In the genomic region with DNA sequence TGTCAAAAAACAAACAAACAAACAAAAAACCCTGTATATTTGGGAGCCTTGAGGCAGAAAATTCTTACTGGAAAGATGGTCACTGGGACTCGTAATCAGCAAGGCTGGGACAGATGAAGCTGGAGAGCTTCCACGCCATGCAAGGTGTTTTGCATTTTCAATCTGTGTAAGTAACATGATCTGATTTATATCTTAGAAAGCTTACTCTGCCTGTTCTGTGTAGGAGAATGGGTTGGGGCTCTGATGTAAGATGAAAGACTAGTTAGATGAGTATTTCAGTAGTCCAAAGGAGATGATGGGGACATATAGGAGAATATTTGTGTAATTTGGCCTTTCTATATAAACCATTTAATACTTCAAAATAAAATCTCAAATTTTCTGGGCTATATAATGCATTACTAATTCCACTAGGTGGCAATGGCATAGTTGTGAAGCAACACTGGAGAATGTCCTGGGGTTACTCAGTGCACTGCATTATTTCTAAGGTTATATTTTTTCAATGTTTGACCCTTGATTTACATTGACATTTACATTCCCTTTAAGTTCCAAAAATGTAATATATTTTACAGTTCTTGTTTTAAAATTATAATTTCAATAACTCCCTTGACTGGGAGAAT, we compare ENCODE assay signal across 8 cellular contexts. TPM values are rescaled to one million over a fixed set of nuclear protein-coding genes. Genes with fewer than 3 reads are reported as not detected.
DNase-seq lines count a peak whose midpoint lies in the region; ATAC-seq lines count a peak whose summit lies in the region.

No MANE protein-coding gene starts in this region.

- CTCF ChIA-PET in activated naive CD4-positive, alpha-beta T cell treated with anti-CD3 and anti-CD28 coated beads for 36 hours (lab: Charles Lee): interaction anchor here (0.6 to 1.4 kb wide), 3 partner anchors 9 to 397 kb away, joined by 3 to 4 read pairs (median 3); no protein-coding TSS in a partner anchor

- H3K36me3 Mint-ChIP-seq in activated T-helper 17 cell treated with anti-CD3 and anti-CD28 coated beads, Interleukin-2, amount 50 U/mL, for 72 hours (ENCODE audit: low read depth): no peaks in the 10 kb centered on the region
- H3K36me3 Mint-ChIP-seq in activated naive CD4-positive, alpha-beta T cell treated with anti-CD3 and anti-CD28 coated beads for 36 hours (ENCODE audit: low read depth): no peaks in the 10 kb centered on the region

- intact Hi-C loops in activated naive CD4-positive, alpha-beta T cell treated with anti-CD3 and anti-CD28 coated beads for 36 hours (cut with micrococcal nuclease): loop anchor here (1.0 kb wide), 2 partner anchors 292 to 455 kb away; no protein-coding TSS in a partner anchor

- ATAC-seq in HG03342 (IDR thresholded peaks at IDR 0.05; ENCODE audit: unreplicated experiment): peak; percentile 72
- ATAC-seq in activated T-helper 17 cell treated with anti-CD3 and anti-CD28 coated beads, Interleukin-2, amount 50 U/mL, for 72 hours (replicated peaks): peak; percentile 42
- ATAC-seq in GM18858 (IDR thresholded peaks at IDR 0.05; ENCODE audit: unreplicated experiment): no peak

- H3K4me3 Mint-ChIP-seq in activated T-helper 17 cell treated with anti-CD3 and anti-CD28 coated beads, Interleukin-2, amount 50 U/mL, for 72 hours: no peak overlapping the region
- no peak overlapping the region for H3K4me3 Mint-ChIP-seq in activated naive CD4-positive, alpha-beta T cell treated with anti-CD3 and anti-CD28 coated beads for 36 hours

- DNase-seq in NCI-H1694 treated with DMSO at 0.1 percent for 48 hours (lab: John Stamatoyannopoulos, UW) (peak; percentile 3), NCI-H1694 (lab: John Stamatoyannopoulos, UW) (no peak), lung microvascular endothelial cell (ENCODE audit: low read depth in 2 of 2) (peak; percentile 35 to 43), LoVo (ENCODE audit: low spot score) (no peak)
- no peak for DNase-seq in activated naive CD4-positive, alpha-beta T cell treated with anti-CD3 and anti-CD28 coated beads for 36 hours

- no peaks in the 10 kb centered on the region for H3K4me1 Mint-ChIP-seq in activated T-helper 17 cell treated with anti-CD3 and anti-CD28 coated beads, Interleukin-2, amount 50 U/mL, for 72 hours
- H3K4me1 Mint-ChIP-seq in activated naive CD4-positive, alpha-beta T cell treated with anti-CD3 and anti-CD28 coated beads for 36 hours (ENCODE audit: low read depth): no peaks in the 10 kb centered on the region

- H3K27me3 Mint-ChIP-seq in activated T-helper 17 cell treated with anti-CD3 and anti-CD28 coated beads, Interleukin-2, amount 50 U/mL, for 72 hours: peaks cover 4% of the 10 kb centered on the region
- no peaks in the 10 kb centered on the region for H3K27me3 Mint-ChIP-seq in activated naive CD4-positive, alpha-beta T cell treated with anti-CD3 and anti-CD28 coated beads for 36 hours (ENCODE audit: low read depth)

- no peak overlapping the region for H3K27ac Mint-ChIP-seq in activated T-helper 17 cell treated with anti-CD3 and anti-CD28 coated beads, Interleukin-2, amount 50 U/mL, for 72 hours
- H3K27ac Mint-ChIP-seq in activated naive CD4-positive, alpha-beta T cell treated with anti-CD3 and anti-CD28 coated beads for 36 hours: no peak overlapping the region

- H3K9me3 Mint-ChIP-seq in activated T-helper 17 cell treated with anti-CD3 and anti-CD28 coated beads, Interleukin-2, amount 50 U/mL, for 72 hours: no peaks in the 10 kb centered on the region
- H3K9me3 Mint-ChIP-seq in activated naive CD4-positive, alpha-beta T cell treated with anti-CD3 and anti-CD28 coated beads for 36 hours: no peaks in the 10 kb centered on the region

RNA-seq across cellular contexts. Expression of gene FSD1L, which starts 21.9 kb away (rescaled TPM):
- 1 to 10 TPM; 3.4 to 4.6 TPM for total RNA-seq in activated T-helper 17 cell treated with anti-CD3 and anti-CD28 coated beads, Interleukin-2, amount 50 U/mL, for 72 hours
- 1.2 and 1.3 TPM in 2 replicates for total RNA-seq in lung microvascular endothelial cell
- under 1 TPM; 0.79 to 0.86 TPM for total RNA-seq in activated naive CD4-positive, alpha-beta T cell treated with anti-CD3 and anti-CD28 coated beads for 36 hours

Comparison
In these comparisons a context has a peak if more than half of its experiments do, and no peak if none do; other contexts are left out.
1. DNase-seq: peak in NCI-H1694 treated with DMSO at 0.1 percent for 48 hours (single experiment) and lung microvascular endothelial cell (2 of 2); none in NCI-H1694 (single experiment), activated naive CD4-positive, alpha-beta T cell treated with anti-CD3 and anti-CD28 coated beads for 36 hours (single experiment) and LoVo (single experiment).